ENCODE assay signal across 8 cellular contexts in the genomic region with DNA sequence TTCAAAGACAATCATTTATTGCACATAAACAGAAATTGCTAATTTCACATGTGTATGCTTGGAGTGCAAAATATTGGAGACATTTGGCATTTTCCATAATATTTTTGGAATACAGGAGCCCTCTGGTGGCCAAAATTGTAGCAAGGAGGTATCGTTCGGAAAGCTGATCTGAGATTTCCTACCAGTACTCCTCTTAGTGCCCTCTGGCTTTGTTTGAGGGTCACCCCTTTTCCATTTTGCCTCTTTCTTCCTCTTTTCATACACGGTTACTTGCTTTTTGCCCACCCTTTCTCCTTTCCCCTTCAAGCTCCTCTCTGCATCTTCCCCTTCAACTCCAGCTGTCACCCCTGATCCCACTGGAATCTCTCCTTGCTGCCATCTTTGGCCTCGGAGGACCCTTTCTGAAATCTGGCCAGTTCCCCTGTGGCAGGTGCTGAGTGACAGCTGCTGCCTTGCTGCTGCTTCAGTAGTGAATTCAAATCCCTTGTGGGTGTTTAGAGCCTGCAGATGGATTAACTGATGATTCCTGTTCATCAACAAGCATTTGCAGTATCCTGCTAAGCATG.
DNase-seq lines count a peak whose midpoint lies in the region; ATAC-seq and TF ChIP-seq lines count a peak whose summit lies in the region.

No MANE protein-coding gene starts in this region.

- WGBS in trophoblast cell (ENCODE audit: extremely low coverage, insufficient coverage, insufficient read length): no CpG with 5 or more reads among the region's 4 CpGs

- H3K79me1 ChIP-seq in trophoblast cell (ENCODE audit: low read length): peaks cover 24% of the 10 kb centered on the region

- POLR2A ChIA-PET in A673 (lab: Charles Lee; ENCODE audit: low non-redundant PET) (no interaction called here), GM10248 (lab: Yijun Ruan, JAX) (no interaction called here)

- peak overlapping the region; percentile 11 for H3K14ac ChIP-seq in trophoblast cell (ENCODE audit: low read length)

- no peak overlapping the region for H4K12ac ChIP-seq in trophoblast cell (ENCODE audit: low read depth, low read length)

- CTCF ChIA-PET in A673 (lab: Charles Lee): interaction anchor here (0.6 to 1.5 kb wide), 3 partner anchors 20 to 239 kb away, joined by 3 to 5 read pairs (median 3); no protein-coding TSS in a partner anchor
- CTCF ChIA-PET in GM10248 (lab: Yijun Ruan, JAX): interaction anchor here (0.8 to 6.1 kb wide), 20 partner anchors 8 to 243 kb away, joined by 3 to 75 read pairs (median 4); no protein-coding TSS in a partner anchor

- H3K27me3 ChIP-seq in A673 (replicated peaks; ENCODE audit: insufficient read depth, low read depth, low read length, poor library complexity) (peaks cover 14% of the 10 kb centered on the region), Peyer's patch (no peaks in the 10 kb centered on the region), trophoblast cell (ENCODE audit: insufficient read depth, low read length) (no peaks in the 10 kb centered on the region)

- no peak overlapping the region for H3K9ac ChIP-seq in trophoblast cell (ENCODE audit: low read length)

- TF ChIP-seq POLR2A in Peyer's patch (IDR thresholded peaks at IDR 0.05): no peak

- H4K91ac ChIP-seq in trophoblast cell (ENCODE audit: low read depth, low read length): peak overlapping the region; percentile 82

- H3K9me3 ChIP-seq in A673 (ENCODE audit: low read depth, low read length, poor library complexity, severe bottlenecking): no peaks in the 10 kb centered on the region
- no peaks in the 10 kb centered on the region for H3K9me3 ChIP-seq in Peyer's patch
- H3K9me3 ChIP-seq in trophoblast cell (ENCODE audit: insufficient read depth, low read depth, low read length): no peaks in the 10 kb centered on the region

- TF ChIP-seq CTCF in A673 (conservative IDR thresholded peaks at IDR 0.05; ENCODE audit: low read depth, low read length) (peak; percentile 69), GM10248 (IDR thresholded peaks at IDR 0.05; ENCODE audit: control extremely low read depth, extremely low read depth, low read depth, missing control alignments) (peak; percentile 46), Peyer's patch (IDR thresholded peaks at IDR 0.05) (peak; percentile 35 to 79 (median 68))

- no peak overlapping the region for H3K4ac ChIP-seq in trophoblast cell (ENCODE audit: low read depth, low read length)

- H3K4me1 ChIP-seq in A673 (ENCODE audit: insufficient read depth, low read length, poor library complexity, severe bottlenecking) (no peaks in the 10 kb centered on the region), Peyer's patch (peaks cover 0 to 17% (median 0%) of the 10 kb centered on the region in 4 donors), trophoblast cell (ENCODE audit: control insufficient read depth in 1 of 2, insufficient read depth in 2 of 2, low read length in 2 of 2) (peaks cover 2 to 6% of the 10 kb centered on the region in 2 experiments)

- BruUV-seq in A673 (replicated peaks; lab: Mats Ljungman, UMichigan): no TSS peak

- no peak for ATAC-seq in GM21447 (IDR thresholded peaks at IDR 0.05; ENCODE audit: unreplicated experiment)
- ATAC-seq in GM21515 (IDR thresholded peaks at IDR 0.05; ENCODE audit: unreplicated experiment): no peak

- H2BK12ac ChIP-seq in trophoblast cell (ENCODE audit: low read length): peak overlapping the region; percentile 96

- H3K23ac ChIP-seq in trophoblast cell (ENCODE audit: low read length): no peak overlapping the region

- no peak overlapping the region for H4K8ac ChIP-seq in trophoblast cell (ENCODE audit: low read depth, low read length)

- H2BK5ac ChIP-seq in trophoblast cell (ENCODE audit: low read depth, low read length, poor library complexity): peak overlapping the region; percentile 36

- no peak overlapping the region for H3K18ac ChIP-seq in trophoblast cell (ENCODE audit: low read length)

- H2AFZ ChIP-seq in trophoblast cell (ENCODE audit: insufficient read depth, low read length, poor library complexity): no peak overlapping the region

- no peaks in the 10 kb centered on the region for H3K79me2 ChIP-seq in trophoblast cell (ENCODE audit: control insufficient read depth, insufficient read depth, low read length, poor library complexity)

- no peak overlapping the region for H3K4me2 ChIP-seq in trophoblast cell (ENCODE audit: low read length)

- H3K36me3 ChIP-seq in A673 (ENCODE audit: insufficient read depth, low read length, poor library complexity, severe bottlenecking) (no peaks in the 10 kb centered on the region), Peyer's patch (no peaks in the 10 kb centered on the region), trophoblast cell (ENCODE audit: control insufficient read depth in 1 of 2, insufficient read depth in 2 of 2, low read length in 2 of 2) (no peaks in the 10 kb centered on the region)

- intact Hi-C loops in A673 (cut with micrococcal nuclease; ENCODE audit: unreplicated experiment): loop anchor here (2.0 kb wide), 1 partner anchor 151 kb away; no protein-coding TSS in a partner anchor

- H2BK120ac ChIP-seq in trophoblast cell (ENCODE audit: insufficient read depth, low read length, poor library complexity): peak overlapping the region; percentile 39

- peak overlapping the region; percentile 59 for H2AK5ac ChIP-seq in trophoblast cell (ENCODE audit: low read length)

- H3K4me3 ChIP-seq in A673 (ENCODE audit: low read depth, low read length, poor library complexity, severe bottlenecking) (no peak overlapping the region), Peyer's patch (no peak overlapping the region), trophoblast cell (ENCODE audit: low read depth, low read length) (no peak overlapping the region)

- DNase-seq in A673 (ENCODE audit: low spot score) (peak; percentile 43), GM10248 (ENCODE audit: extremely low spot score) (no peak), Peyer's patch (peak in 1 of 3 donors; percentile 68), fibroblast of peridontal ligament (ENCODE audit: extremely low read depth) (peak; percentile 68), trophoblast cell (peak; percentile 63 to 88)
- no peak for DNase-seq in activated CD4-positive, alpha-beta T cell treated with anti-CD3 and anti-CD28 coated beads for 48 hours

- H3K27ac ChIP-seq in A673 (ENCODE audit: low read depth, low read length, poor library complexity, severe bottlenecking): no peak overlapping the region
- peak overlapping the region in 2 of 4 donors; percentile 4 to 66 for H3K27ac ChIP-seq in Peyer's patch
- no peak overlapping the region for H3K27ac ChIP-seq in trophoblast cell (ENCODE audit: low read depth, low read length)

Comparison
In these comparisons a context has a peak if more than half of its experiments do, and no peak if none do; other contexts are left out.
1. DNase-seq: peak in A673 (single experiment), fibroblast of peridontal ligament (single experiment) and trophoblast cell (2 of 2); none in GM10248 (single experiment) and activated CD4-positive, alpha-beta T cell treated with anti-CD3 and anti-CD28 coated beads for 48 hours (single experiment).
2. Peak in every context shown above with its lines, with median percentiles within 50 percentile points of each other: CTCF ChIP-seq.